9 cellular contexts compared by ENCODE assay signal in the genomic region with DNA sequence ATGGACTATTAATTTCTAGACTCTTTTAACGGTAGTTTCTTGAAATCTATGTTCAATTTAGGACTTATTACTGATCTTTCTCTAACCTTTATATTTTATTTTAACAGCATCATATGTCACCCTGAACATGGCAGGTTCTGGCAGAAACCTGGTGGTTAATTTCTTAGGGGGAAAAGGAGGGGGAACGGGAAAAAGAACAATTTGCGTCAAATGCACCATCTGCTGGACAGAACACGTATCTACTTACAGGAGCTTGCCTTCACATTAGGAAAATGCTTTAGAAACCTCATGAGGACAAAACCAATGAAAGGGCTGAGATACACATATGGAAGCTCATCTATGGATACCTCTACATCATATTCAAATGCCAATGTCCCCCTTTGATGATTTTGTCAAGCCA.
DNase-seq lines count a peak whose midpoint lies in the region; ATAC-seq, FAIRE-seq and TF ChIP-seq lines count a peak whose summit lies in the region.
"Had no signal": no experiment of that assay in that cellular context is flagged by ENCODE, and none has a peak within 500 bp of the region (broad histone marks: within the 10 kb centered on the region; RNA-seq: fewer than 3 reads in every experiment).

No MANE protein-coding gene starts in this region.

- H4K20me1 ChIP-seq in OCI-LY7 (ENCODE audit: insufficient read depth, low read length), result no peaks in the 10 kb centered on the region

- H3K79me2 ChIP-seq in OCI-LY7 (ENCODE audit: insufficient read depth, low read depth, low read length), result no peaks in the 10 kb centered on the region

- no peaks in the 10 kb centered on the region for H3K4me1 Mint-ChIP-seq in activated CD4-positive, alpha-beta memory T cell treated with anti-CD3 and anti-CD28 coated beads for 36 hours (ENCODE audit: low read depth)

- POLR2A ChIA-PET in HEK293 (lab: Yijun Ruan, JAX), result no interaction called here
- POLR2A ChIA-PET in OCI-LY7 (lab: Charles Lee), result interaction anchor here (1.7 kb wide), 1 partner anchor 17 kb away, joined by 4 read pairs; no protein-coding TSS in a partner anchor
- POLR2A ChIA-PET in activated CD4-positive, alpha-beta memory T cell treated with anti-CD3 and anti-CD28 coated beads for 36 hours (lab: Charles Lee), result no interaction called here

- H3K4me2 ChIP-seq in OCI-LY7 (ENCODE audit: low read length), result no peak overlapping the region

- no peaks in the 10 kb centered on the region for H3K36me3 Mint-ChIP-seq in activated CD4-positive, alpha-beta memory T cell treated with anti-CD3 and anti-CD28 coated beads for 36 hours

- no peak overlapping the region for H2AFZ ChIP-seq in OCI-LY7 (ENCODE audit: low read length)

- no peak overlapping the region for H3K4me3 ChIP-seq in HEK293 (ENCODE audit: low read depth, low read length)
- H3K4me3 ChIP-seq in OCI-LY7 (ENCODE audit: low read depth, low read length, poor library complexity, severe bottlenecking), result no peak overlapping the region

- no peak overlapping the region for H3K27ac ChIP-seq in HEK293 (ENCODE audit: extremely low read depth, low read depth, low read length)
- no peak overlapping the region for H3K27ac ChIP-seq in OCI-LY7 (ENCODE audit: low read depth, low read length, poor library complexity, severe bottlenecking)

- H3K27me3 Mint-ChIP-seq in activated CD4-positive, alpha-beta memory T cell treated with anti-CD3 and anti-CD28 coated beads for 36 hours, result peaks cover 2% of the 10 kb centered on the region

- no peak overlapping the region for H3K4me3 Mint-ChIP-seq in activated CD4-positive, alpha-beta memory T cell treated with anti-CD3 and anti-CD28 coated beads for 36 hours
- H3K4me3 Mint-ChIP-seq: stimulated activated naive CD8-positive, alpha-beta T cell treated with anti-CD3 and anti-CD28 coated beads, Interleukin-15, Interleukin-2, amounts not matched to agents 100 ng/mL and 50 ng/mL, for 24 hours had no signal

- no peak for ATAC-seq in HG03354 (IDR thresholded peaks at IDR 0.05; ENCODE audit: poor library complexity, severe bottlenecking, unreplicated experiment)

- TF ChIP-seq CTCF in HEK293 (tag by site-specific recombination; IDR thresholded peaks at IDR 0.05) (peak; percentile 23; the same call in 1 of the 2 replicates), OCI-LY7 (conservative IDR thresholded peaks at IDR 0.05; ENCODE audit: low read length) (peak; percentile 73)

- H3K27ac Mint-ChIP-seq in activated CD4-positive, alpha-beta memory T cell treated with anti-CD3 and anti-CD28 coated beads for 36 hours, result no peak overlapping the region
- H3K27ac Mint-ChIP-seq: stimulated activated naive CD8-positive, alpha-beta T cell treated with anti-CD3 and anti-CD28 coated beads, Interleukin-15, Interleukin-2, amounts not matched to agents 100 ng/mL and 50 ng/mL, for 24 hours had no signal

- no peaks in the 10 kb centered on the region for H3K9me2 ChIP-seq in OCI-LY7 (ENCODE audit: insufficient read depth, low read length)

- BruUV-seq in OCI-LY7 (replicated peaks; lab: Mats Ljungman, UMichigan), result no TSS peak

- H3K36me3 ChIP-seq in HEK293 (ENCODE audit: control insufficient read depth in 2 of 2, insufficient read depth in 1 of 2, low read length in 2 of 2) (no peaks in the 10 kb centered on the region), OCI-LY7 (ENCODE audit: insufficient read depth, low read length) (no peaks in the 10 kb centered on the region)

- intact Hi-C loops in OCI-LY7 (cut with micrococcal nuclease; ENCODE audit: unreplicated experiment), result loop anchor here (5.0 kb wide), 1 partner anchor 923 kb away; no protein-coding TSS in a partner anchor
- intact Hi-C loops in activated CD4-positive, alpha-beta memory T cell treated with anti-CD3 and anti-CD28 coated beads for 36 hours (cut with micrococcal nuclease), result no loop called here

- FAIRE-seq in frontal cortex (lab: Jason Lieb, UNC), result peak; percentile 77

- CTCF ChIA-PET in HEK293 (lab: Yijun Ruan, JAX), result interaction anchor here (0.6 to 8.1 kb wide), 26 partner anchors 9 to 1611 kb away, joined by 3 to 86 read pairs (median 3); no protein-coding TSS in a partner anchor
- CTCF ChIA-PET in OCI-LY7 (lab: Charles Lee; ENCODE audit: unreplicated experiment), result no interaction called here
- CTCF ChIA-PET in activated CD4-positive, alpha-beta memory T cell treated with anti-CD3 and anti-CD28 coated beads for 36 hours (lab: Charles Lee), result no interaction called here

- no peaks in the 10 kb centered on the region for H3K9me3 Mint-ChIP-seq in activated CD4-positive, alpha-beta memory T cell treated with anti-CD3 and anti-CD28 coated beads for 36 hours

- no peaks in the 10 kb centered on the region for H3K9me3 ChIP-seq in HEK293 (ENCODE audit: control insufficient read depth, insufficient read depth, low read depth, low read length)
- no peaks in the 10 kb centered on the region for H3K9me3 ChIP-seq in OCI-LY7 (ENCODE audit: low read length)

- DNase-seq in DMS153 treated with DMSO at 0.1 percent for 48 hours (lab: John Stamatoyannopoulos, UW; ENCODE audit: unreplicated experiment) (peak; percentile 45), OCI-LY7 (ENCODE audit: low spot score) (peak; percentile 23), frontal cortex (ENCODE audit: low spot score in 2 of 2) (no peak), mesenteric fat pad (ENCODE audit: low spot score) (no peak)
- no peak for DNase-seq in activated naive CD4-positive, alpha-beta T cell treated with anti-CD3 and anti-CD28 coated beads, Interleukin-2, amount 50 U/mL, for 16 hours
- DNase-seq in activated CD4-positive, alpha-beta memory T cell treated with anti-CD3 and anti-CD28 coated beads for 36 hours, result no peak

- H3K4me1 ChIP-seq in HEK293 (ENCODE audit: control insufficient read depth, insufficient read depth, low read length) (no peaks in the 10 kb centered on the region), OCI-LY7 (ENCODE audit: insufficient read depth, low read length, poor library complexity, severe bottlenecking) (no peaks in the 10 kb centered on the region)

TF ChIP-seq in HEK293, 187 proteins besides CTCF, POLR2A, EP300 and RAD21 (continues in another document):
- TF ChIP-seq EGR2 (tag by site-specific recombination; IDR thresholded peaks at IDR 0.05; ENCODE audit: low read depth) (no peak), ZBTB21 (tag by site-specific recombination; IDR thresholded peaks at IDR 0.05) (no peak), BCL11A (tag by site-specific recombination; IDR thresholded peaks at IDR 0.05; ENCODE audit: low read depth) (no peak), ZNF777 (tag by site-specific recombination; IDR thresholded peaks at IDR 0.05; ENCODE audit: borderline replicate concordance) (no peak), REPIN1 (tag by site-specific recombination; IDR thresholded peaks at IDR 0.05; ENCODE audit: low read depth) (no peak), ZNF561 (tag by site-specific recombination; IDR thresholded peaks at IDR 0.05; ENCODE audit: borderline replicate concordance) (no peak), ZNF341 (tag by site-specific recombination; IDR thresholded peaks at IDR 0.05; ENCODE audit: low read depth) (no peak), ZNF423 (tag by site-specific recombination; IDR thresholded peaks at IDR 0.05) (no peak), ZNF146 (tag by site-specific recombination; IDR thresholded peaks at IDR 0.05) (no peak), ZNF654 (tag by site-specific recombination; IDR thresholded peaks at IDR 0.05; ENCODE audit: low read depth) (peak; percentile 74), ZNF830 (tag by site-specific recombination; IDR thresholded peaks at IDR 0.05; ENCODE audit: low read depth) (no peak)
- TF ChIP-seq, protein P1, sequence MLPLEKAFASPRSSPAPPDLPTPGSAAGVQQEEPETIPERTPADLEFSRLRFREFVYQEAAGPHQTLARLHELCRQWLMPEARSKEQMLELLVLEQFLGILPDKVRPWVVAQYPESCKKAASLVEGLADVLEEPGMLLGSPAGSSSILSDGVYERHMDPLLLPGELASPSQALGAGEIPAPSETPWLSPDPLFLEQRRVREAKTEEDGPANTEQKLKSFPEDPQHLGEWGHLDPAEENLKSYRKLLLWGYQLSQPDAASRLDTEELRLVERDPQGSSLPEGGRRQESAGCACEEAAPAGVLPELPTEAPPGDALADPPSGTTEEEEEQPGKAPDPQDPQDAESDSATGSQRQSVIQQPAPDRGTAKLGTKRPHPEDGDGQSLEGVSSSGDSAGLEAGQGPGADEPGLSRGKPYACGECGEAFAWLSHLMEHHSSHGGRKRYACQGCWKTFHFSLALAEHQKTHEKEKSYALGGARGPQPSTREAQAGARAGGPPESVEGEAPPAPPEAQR (tag by site-specific recombination; IDR thresholded peaks at IDR 0.05), result no peak
- TF ChIP-seq, protein P2, sequence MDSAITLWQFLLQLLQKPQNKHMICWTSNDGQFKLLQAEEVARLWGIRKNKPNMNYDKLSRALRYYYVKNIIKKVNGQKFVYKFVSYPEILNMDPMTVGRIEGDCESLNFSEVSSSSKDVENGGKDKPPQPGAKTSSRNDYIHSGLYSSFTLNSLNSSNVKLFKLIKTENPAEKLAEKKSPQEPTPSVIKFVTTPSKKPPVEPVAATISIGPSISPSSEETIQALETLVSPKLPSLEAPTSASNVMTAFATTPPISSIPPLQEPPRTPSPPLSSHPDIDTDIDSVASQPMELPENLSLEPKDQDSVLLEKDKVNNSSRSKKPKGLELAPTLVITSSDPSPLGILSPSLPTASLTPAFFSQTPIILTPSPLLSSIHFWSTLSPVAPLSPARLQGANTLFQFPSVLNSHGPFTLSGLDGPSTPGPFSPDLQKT (IDR thresholded peaks at IDR 0.05; ENCODE audit: borderline replicate concordance, low read depth, low read length), result no peak
- TF ChIP-seq, protein P3, sequence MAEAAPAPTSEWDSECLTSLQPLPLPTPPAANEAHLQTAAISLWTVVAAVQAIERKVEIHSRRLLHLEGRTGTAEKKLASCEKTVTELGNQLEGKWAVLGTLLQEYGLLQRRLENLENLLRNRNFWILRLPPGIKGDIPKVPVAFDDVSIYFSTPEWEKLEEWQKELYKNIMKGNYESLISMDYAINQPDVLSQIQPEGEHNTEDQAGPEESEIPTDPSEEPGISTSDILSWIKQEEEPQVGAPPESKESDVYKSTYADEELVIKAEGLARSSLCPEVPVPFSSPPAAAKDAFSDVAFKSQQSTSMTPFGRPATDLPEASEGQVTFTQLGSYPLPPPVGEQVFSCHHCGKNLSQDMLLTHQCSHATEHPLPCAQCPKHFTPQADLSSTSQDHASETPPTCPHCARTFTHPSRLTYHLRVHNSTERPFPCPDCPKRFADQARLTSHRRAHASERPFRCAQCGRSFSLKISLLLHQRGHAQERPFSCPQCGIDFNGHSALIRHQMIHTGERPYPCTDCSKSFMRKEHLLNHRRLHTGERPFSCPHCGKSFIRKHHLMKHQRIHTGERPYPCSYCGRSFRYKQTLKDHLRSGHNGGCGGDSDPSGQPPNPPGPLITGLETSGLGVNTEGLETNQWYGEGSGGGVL (tag by site-specific recombination; IDR thresholded peaks at IDR 0.05), result peak; percentile 32; the same call in 1 of the 2 replicates

Comparison
In these comparisons a context has a peak if more than half of its experiments do, and no peak if none do; other contexts are left out.
1. DNase-seq: peak in DMS153 treated with DMSO at 0.1 percent for 48 hours (single experiment) and OCI-LY7 (single experiment); none in frontal cortex (0 of 2), activated naive CD4-positive, alpha-beta T cell treated with anti-CD3 and anti-CD28 coated beads, Interleukin-2, amount 50 U/mL, for 16 hours (single experiment), activated CD4-positive, alpha-beta memory T cell treated with anti-CD3 and anti-CD28 coated beads for 36 hours (single experiment) and mesenteric fat pad (single experiment).